ENCODE assay signal across 21 cellular contexts in genomic region chr1:14914351-14914988, GRCh38.
DNase-seq lines count a peak whose midpoint lies in the region; ATAC-seq, FAIRE-seq and TF ChIP-seq lines count a peak whose summit lies in the region.
"Had no signal": no experiment of that assay in that cellular context is flagged by ENCODE, and none has a peak within 500 bp of the region (broad histone marks: within the 10 kb centered on the region; RNA-seq: fewer than 3 reads in every experiment).

No MANE protein-coding gene starts in this region.

- no peaks in the 10 kb centered on the region for H3K36me3 Mint-ChIP-seq in activated CD8-positive, alpha-beta memory T cell treated with anti-CD3 and anti-CD28 coated beads, Interleukin-2, amount 10 ng/mL, durations not matched to agents 7 days and 5 days
- H3K36me3 Mint-ChIP-seq: activated naive CD8-positive, alpha-beta T cell treated with anti-CD3 and anti-CD28 coated beads for 36 hours had no signal

- H3K4ac ChIP-seq in trophoblast cell (ENCODE audit: low read depth, low read length), result peak overlapping the region; percentile 8

- TF ChIP-seq RAD21 in A549 (conservative IDR thresholded peaks at IDR 0.05 in 1 of 2, IDR thresholded peaks at IDR 0.05 in 1 of 2) (no peak), K562 (CRISPR knock-in tag; conservative IDR thresholded peaks at IDR 0.05 in 1 of 2, IDR thresholded peaks at IDR 0.05 in 1 of 2) (no peak)

- no peaks in the 10 kb centered on the region for H3K9me3 Mint-ChIP-seq in activated CD8-positive, alpha-beta memory T cell treated with anti-CD3 and anti-CD28 coated beads, Interleukin-2, amount 10 ng/mL, durations not matched to agents 7 days and 5 days (ENCODE audit: low read depth)
- H3K9me3 Mint-ChIP-seq: activated naive CD8-positive, alpha-beta T cell treated with anti-CD3 and anti-CD28 coated beads for 36 hours; activated T-cell treated with anti-CD3 and anti-CD28 coated beads, Interleukin-2, amount 50 U/mL, for 24 hours; stimulated activated naive CD8-positive, alpha-beta T cell treated with anti-CD3 and anti-CD28 coated beads, Interleukin-15, Interleukin-2, amounts not matched to agents 100 ng/mL and 50 ng/mL, for 24 hours had no signal

- no peak for DNase-seq in A549 (ENCODE audit: low read depth in 1 of 2, low spot score in 1 of 2)
- DNase-seq in G401 (ENCODE audit: low spot score), result peak; percentile 53
- DNase-seq in K562 (ENCODE audit: extremely low read depth in 1 of 4, low spot score in 3 of 4), result no peak
- no peak for DNase-seq in trophoblast cell
- no peak for DNase-seq in stimulated activated naive CD4-positive, alpha-beta T cell (lab: John Stamatoyannopoulos, UW)
- DNase-seq in activated CD8-positive, alpha-beta memory T cell treated with anti-CD3 and anti-CD28 coated beads, Interleukin-2, amount 10 ng/mL, durations not matched to agents 7 days and 5 days, result no peak
- DNase-seq: GOT3 had no signal

- H2AFZ ChIP-seq in K562 (ENCODE audit: low read depth, low read length) (no peak overlapping the region), trophoblast cell (ENCODE audit: insufficient read depth, low read length, poor library complexity) (no peak overlapping the region)
- H2AFZ ChIP-seq: hepatocyte had no signal

- WGBS in A549 (ENCODE audit: missing lambda C conversion rate), result 79% methylated on average over 10 of the region's 11 CpGs
- 43% methylated on average over 10 of the region's 11 CpGs for WGBS in K562 (ENCODE audit: insufficient coverage, low coverage, missing lambda C conversion rate)
- no CpG with 5 or more reads among the region's 11 CpGs for WGBS in trophoblast cell (ENCODE audit: extremely low coverage, insufficient coverage, insufficient read length)

- FAIRE-seq in A549 (lab: Jason Lieb, UNC) (no peak), K562 (lab: Jason Lieb, UNC) (no peak)
- FAIRE-seq: HTR-8/SVneo, pancreas, RCC 7860 had no signal

- CTCF ChIA-PET in A549 (lab: Yijun Ruan, JAX) (interaction anchor here (0.6 to 1.3 kb wide), 8 partner anchors 7 to 311 kb away, joined by 3 to 4 read pairs (median 3); no protein-coding TSS in a partner anchor), K562 (lab: Yijun Ruan, JAX; ENCODE audit: low intra/inter-chr PET ratio) (interaction anchor here (0.9 to 1.1 kb wide), 2 partner anchors 113 to 114 kb away, joined by 3 to 4 read pairs; no protein-coding TSS in a partner anchor)
- CTCF ChIA-PET in activated CD8-positive, alpha-beta memory T cell treated with anti-CD3 and anti-CD28 coated beads, Interleukin-2, amount 10 ng/mL, durations not matched to agents 7 days and 5 days (lab: Charles Lee), result interaction anchor here (1.4 kb wide), 1 partner anchor 113 kb away, joined by 6 read pairs; no protein-coding TSS in a partner anchor

- no peak overlapping the region for H3K27ac ChIP-seq in A549
- H3K27ac ChIP-seq in K562 (ENCODE audit: extremely low read depth, low read depth, low read length), result no peak overlapping the region
- no peak overlapping the region for H3K27ac ChIP-seq in trophoblast cell (ENCODE audit: low read depth, low read length)
- H3K27ac ChIP-seq: C4-2B, hepatocyte, pancreas, SJCRH30, thoracic aorta had no signal

- H3K36me3 ChIP-seq in K562 (ENCODE audit: control insufficient read depth, insufficient read depth, low read length) (no peaks in the 10 kb centered on the region), trophoblast cell (ENCODE audit: control insufficient read depth in 1 of 2, insufficient read depth in 2 of 2, low read length in 2 of 2) (no peaks in the 10 kb centered on the region)
- H3K36me3 ChIP-seq: MG63, pancreas, SJCRH30, thoracic aorta had no signal

- TF ChIP-seq EP300 in A549 (IDR thresholded peaks at IDR 0.05) (no peak), K562 (IDR thresholded peaks at IDR 0.05; ENCODE audit: low read length) (no peak)

- no peak for ATAC-seq in A549
- ATAC-seq in K562, result no peak
- ATAC-seq in activated CD8-positive, alpha-beta memory T cell treated with anti-CD3 and anti-CD28 coated beads, Interleukin-2, amount 10 ng/mL, durations not matched to agents 7 days and 5 days, result no peak
- no peak for ATAC-seq in GM19324 (IDR thresholded peaks at IDR 0.05; ENCODE audit: low FRiP score, unreplicated experiment)

- no peak overlapping the region for H3K23ac ChIP-seq in trophoblast cell (ENCODE audit: low read length)

- H2BK120ac ChIP-seq in trophoblast cell (ENCODE audit: insufficient read depth, low read length, poor library complexity), result no peak overlapping the region

- H3K79me1 ChIP-seq in trophoblast cell (ENCODE audit: low read length), result peaks cover 5% of the 10 kb centered on the region

- H3K4me3 ChIP-seq in A549 (no peak overlapping the region), K562 (no peak overlapping the region), trophoblast cell (ENCODE audit: low read depth, low read length) (no peak overlapping the region)
- H3K4me3 ChIP-seq: hepatocyte, MG63, pancreas, SJCRH30, smooth muscle cell, thoracic aorta had no signal

- no peak overlapping the region for H3K14ac ChIP-seq in trophoblast cell (ENCODE audit: low read length)

- H2BK12ac ChIP-seq in trophoblast cell (ENCODE audit: low read length), result no peak overlapping the region

- no peaks in the 10 kb centered on the region for H3K79me2 ChIP-seq in K562 (ENCODE audit: control insufficient read depth, insufficient read depth, low read length)
- H3K79me2 ChIP-seq in trophoblast cell (ENCODE audit: control insufficient read depth, insufficient read depth, low read length, poor library complexity), result no peaks in the 10 kb centered on the region
- H3K79me2 ChIP-seq: hepatocyte had no signal

- H3K9me1 ChIP-seq in K562 (ENCODE audit: control insufficient read depth, insufficient read depth, low read length), result no peaks in the 10 kb centered on the region

- POLR2A ChIA-PET in A549 (lab: Yijun Ruan, JAX) (no interaction called here), K562 (lab: Yijun Ruan, JAX) (interaction anchor here (1.3 kb wide), 1 partner anchor 17 kb away, joined by 4 read pairs; no protein-coding TSS in a partner anchor)

- no peak overlapping the region for H3K4me3 Mint-ChIP-seq in activated CD8-positive, alpha-beta memory T cell treated with anti-CD3 and anti-CD28 coated beads, Interleukin-2, amount 10 ng/mL, durations not matched to agents 7 days and 5 days
- H3K4me3 Mint-ChIP-seq: activated naive CD8-positive, alpha-beta T cell treated with anti-CD3 and anti-CD28 coated beads for 36 hours; activated T-cell treated with anti-CD3 and anti-CD28 coated beads, Interleukin-2, amount 50 U/mL, for 24 hours; stimulated activated naive CD8-positive, alpha-beta T cell treated with anti-CD3 and anti-CD28 coated beads, Interleukin-15, Interleukin-2, amounts not matched to agents 100 ng/mL and 50 ng/mL, for 24 hours had no signal

- H3K9ac ChIP-seq in K562 (ENCODE audit: insufficient read depth in 1 of 2, low read depth in 2 of 2, low read length in 2 of 2) (no peak overlapping the region), trophoblast cell (ENCODE audit: low read length) (no peak overlapping the region)

- H2BK5ac ChIP-seq in trophoblast cell (ENCODE audit: low read depth, low read length, poor library complexity), result no peak overlapping the region

- no peak overlapping the region for H4K91ac ChIP-seq in trophoblast cell (ENCODE audit: low read depth, low read length)

- no peak overlapping the region for H4K8ac ChIP-seq in trophoblast cell (ENCODE audit: low read depth, low read length)

- in situ Hi-C loops in G401 (cut with HindIII; ENCODE audit: low sequenced_read_pairs), result no loop called here
- in situ Hi-C loops in K562 (cut with MboI), result no loop called here

- no peaks in the 10 kb centered on the region for H3K27me3 Mint-ChIP-seq in activated CD8-positive, alpha-beta memory T cell treated with anti-CD3 and anti-CD28 coated beads, Interleukin-2, amount 10 ng/mL, durations not matched to agents 7 days and 5 days
- H3K27me3 Mint-ChIP-seq: stimulated activated naive CD8-positive, alpha-beta T cell treated with anti-CD3 and anti-CD28 coated beads, Interleukin-15, Interleukin-2, amounts not matched to agents 100 ng/mL and 50 ng/mL, for 24 hours had no signal

- intact Hi-C loops in K562 (cut with micrococcal nuclease), result no loop called here

- no peaks in the 10 kb centered on the region for H3K4me1 Mint-ChIP-seq in activated CD8-positive, alpha-beta memory T cell treated with anti-CD3 and anti-CD28 coated beads, Interleukin-2, amount 10 ng/mL, durations not matched to agents 7 days and 5 days
- H3K4me1 Mint-ChIP-seq: activated naive CD8-positive, alpha-beta T cell treated with anti-CD3 and anti-CD28 coated beads for 36 hours had no signal

- H2AK5ac ChIP-seq in trophoblast cell (ENCODE audit: low read length), result no peak overlapping the region

- BruUV-seq in K562 (replicated peaks; lab: Mats Ljungman, UMichigan), result no TSS peak

- H3K27me3 ChIP-seq in K562 (ENCODE audit: control insufficient read depth in 2 of 2, insufficient read depth in 2 of 2, low read length in 2 of 2), result peaks cover 0 to 2% of the 10 kb centered on the region in 2 experiments; a peak in 2 of 5 replicates
- H3K27me3 ChIP-seq in trophoblast cell (ENCODE audit: insufficient read depth, low read length), result no peaks in the 10 kb centered on the region
- H3K27me3 ChIP-seq: hepatocyte, MG63, pancreas had no signal

- no peak for TF ChIP-seq POLR2A in A549 (IDR thresholded peaks at IDR 0.05; ENCODE audit: low read length)
- no peak for TF ChIP-seq POLR2A in K562 (conservative IDR thresholded peaks at IDR 0.05)

- H3K18ac ChIP-seq in trophoblast cell (ENCODE audit: low read length), result no peak overlapping the region

- H3K4me1 ChIP-seq in A549 (no peaks in the 10 kb centered on the region), K562 (replicated peaks in 1 of 2; ENCODE audit: control insufficient read depth in 2 of 2, insufficient read depth in 2 of 2, low read length in 2 of 2) (peaks cover 0 to 6% of the 10 kb centered on the region in 2 experiments; a peak in 1 of 5 replicates), trophoblast cell (ENCODE audit: control insufficient read depth in 1 of 2, insufficient read depth in 2 of 2, low read length in 2 of 2) (peaks cover 0 to 5% of the 10 kb centered on the region in 2 experiments)
- H3K4me1 ChIP-seq: pancreas, SJCRH30 had no signal

- peaks cover 3% of the 10 kb centered on the region; the same call in 1 of the 2 replicates for H4K20me1 ChIP-seq in K562 (replicated peaks; ENCODE audit: control insufficient read depth, insufficient read depth, low read length)

- no peak overlapping the region for H4K12ac ChIP-seq in trophoblast cell (ENCODE audit: low read depth, low read length)

- no peak overlapping the region for H3K4me2 ChIP-seq in A549
- H3K4me2 ChIP-seq in K562 (ENCODE audit: insufficient read depth, low read length), result no peak overlapping the region
- no peak overlapping the region for H3K4me2 ChIP-seq in trophoblast cell (ENCODE audit: low read length)
- H3K4me2 ChIP-seq: hepatocyte, smooth muscle cell had no signal

- H3K27ac Mint-ChIP-seq in activated CD8-positive, alpha-beta memory T cell treated with anti-CD3 and anti-CD28 coated beads, Interleukin-2, amount 10 ng/mL, durations not matched to agents 7 days and 5 days, result no peak overlapping the region
- H3K27ac Mint-ChIP-seq: activated naive CD8-positive, alpha-beta T cell treated with anti-CD3 and anti-CD28 coated beads for 36 hours; activated T-cell treated with anti-CD3 and anti-CD28 coated beads, Interleukin-2, amount 50 U/mL, for 24 hours; stimulated activated naive CD8-positive, alpha-beta T cell treated with anti-CD3 and anti-CD28 coated beads, Interleukin-15, Interleukin-2, amounts not matched to agents 100 ng/mL and 50 ng/mL, for 24 hours had no signal

- no peaks in the 10 kb centered on the region for H3K9me3 ChIP-seq in A549
- no peaks in the 10 kb centered on the region for H3K9me3 ChIP-seq in K562 (replicated peaks; ENCODE audit: control insufficient read depth, insufficient read depth, low read depth, low read length)
- peaks cover 2% of the 10 kb centered on the region for H3K9me3 ChIP-seq in trophoblast cell (ENCODE audit: insufficient read depth, low read depth, low read length)
- H3K9me3 ChIP-seq: Caco-2, MG63, pancreas, SJCRH30, thoracic aorta had no signal

- TF ChIP-seq CTCF in A549 (IDR thresholded peaks at IDR 0.05) (no peak), K562 (IDR thresholded peaks at IDR 0.05 in 2 of 3, conservative IDR thresholded peaks at IDR 0.05 in 1 of 3; ENCODE audit: insufficient read depth in 2 of 3, low read depth in 1 of 3, low read length in 3 of 3) (no peak)

Comparison
In these comparisons a context has a peak if more than half of its experiments do, and no peak if none do; other contexts are left out.
1. Of the 35 proteins assayed by ChIP-seq in both K562 and A549: peak only in K562: HDAC2 and KDM1A; only in A549: none; in both: ZFP36; in neither: 32.